Comparison of ENCODE assay signal across 1 cellular context in genomic region chr9:131589993-131590392, GRCh38.
TF ChIP-seq lines count a peak whose summit lies in the region.

No MANE protein-coding gene starts in this region.

TF ChIP-seq in HepG2, 621 proteins besides CTCF, POLR2A, EP300 and RAD21:
- peak; percentile 22 for TF ChIP-seq AGO2 (optimal IDR thresholded peaks at IDR 0.05; ENCODE audit: low read depth, low read length)
- no peak for TF ChIP-seq NCOA5 (CRISPR knock-in tag; IDR thresholded peaks at IDR 0.05)
- TF ChIP-seq HNRNPK (IDR thresholded peaks at IDR 0.05; ENCODE audit: low read depth, low read length, poor library complexity, severe bottlenecking) = no peak
